ENCODE assay signal across 1 cellular context in genomic region chr17:42096360-42097111, GRCh38.
TF ChIP-seq lines count a peak whose summit lies in the region.

No MANE protein-coding gene starts in this region.

TF ChIP-seq in IMR-90, 13 proteins besides CTCF, POLR2A, EP300 and RAD21:
- no peak for TF ChIP-seq BHLHE40 (IDR thresholded peaks at IDR 0.05; ENCODE audit: low read depth, low read length)
- TF ChIP-seq MAZ (IDR thresholded peaks at IDR 0.05; ENCODE audit: borderline replicate concordance, low read depth, low read length) = no peak
- no peak for TF ChIP-seq CEBPB (IDR thresholded peaks at IDR 0.05; ENCODE audit: low read depth, low read length)
- no peak for TF ChIP-seq SMC3 (IDR thresholded peaks at IDR 0.05; ENCODE audit: low read depth, low read length)
- no peak for TF ChIP-seq NFE2L2 (IDR thresholded peaks at IDR 0.05; ENCODE audit: low read depth, low read length)
- no peak for TF ChIP-seq RCOR1 (IDR thresholded peaks at IDR 0.05; ENCODE audit: insufficient replicate concordance, low read length)
- TF ChIP-seq CHD1 (IDR thresholded peaks at IDR 0.05; ENCODE audit: low read depth, low read length) = no peak
- TF ChIP-seq FOS (IDR thresholded peaks at IDR 0.05; ENCODE audit: low read depth, low read length) = no peak
- TF ChIP-seq ELK1 (IDR thresholded peaks at IDR 0.05; ENCODE audit: borderline replicate concordance, low read depth, low read length) = no peak
- TF ChIP-seq RFX5 (IDR thresholded peaks at IDR 0.05; ENCODE audit: low read depth, low read length) = no peak
- TF ChIP-seq MXI1 (IDR thresholded peaks at IDR 0.05; ENCODE audit: borderline replicate concordance, low read depth, low read length) = no peak
- no peak for TF ChIP-seq USF2 (IDR thresholded peaks at IDR 0.05; ENCODE audit: low read depth, low read length)
- no peak for TF ChIP-seq MAFK (IDR thresholded peaks at IDR 0.05; ENCODE audit: low read depth, low read length)
TF ChIP-seq in IMR-90: peak in this region for 0.
